ENCODE assay signal across 28 cellular contexts in genomic region chr1:200590001-200590400, GRCh38.
"Had no signal": no experiment of that assay in that cellular context is flagged by ENCODE, and none has a peak within 500 bp of the region (broad histone marks: within the 10 kb centered on the region; RNA-seq: fewer than 3 reads in every experiment).

No MANE protein-coding gene starts in this region.

- DNase-seq: activated CD4-positive, alpha-beta T cell treated with anti-CD3 and anti-CD28 coated beads, Interleukin-2, amount 10 ng/mL, durations not matched to agents 7 days and 5 days; activated CD4-positive, CD25-positive, alpha-beta regulatory T cell treated with anti-CD3 and anti-CD28 coated beads, Interleukin-2, amount 50 U/mL, for 72 hours; activated CD8-positive, alpha-beta memory T cell treated with anti-CD3 and anti-CD28 coated beads, Interleukin-2, amount 10 ng/mL, durations not matched to agents 7 days and 5 days; activated CD8-positive, alpha-beta T cell treated with anti-CD3 and anti-CD28 coated beads for 36 hours; activated gamma-delta T cell treated with Interleukin-2 at 50 U/mL for 16 hours; activated T-cell treated with anti-CD3 and anti-CD28 coated beads for 4 hours; adrenal gland; colonic mucosa; foreskin keratinocyte; immature natural killer cell; kidney glomerular epithelial cell; left lung; pancreas; right lobe of liver; stimulated activated CD4-positive, alpha-beta T cell treated with anti-CD3 and anti-CD28 coated beads, Interleukin-15, amount 100 ng/mL, for 24 hours; stomach; SW 1271; T-helper 2 cell had no signal

- H3K4me1 Mint-ChIP-seq: activated CD4-positive, alpha-beta T cell treated with anti-CD3 and anti-CD28 coated beads, Interleukin-2, amount 10 ng/mL, durations not matched to agents 7 days and 5 days; activated CD8-positive, alpha-beta memory T cell treated with anti-CD3 and anti-CD28 coated beads, Interleukin-2, amount 10 ng/mL, durations not matched to agents 7 days and 5 days; central memory CD8-positive, alpha-beta T cell; immature natural killer cell had no signal

- H3K27me3 ChIP-seq: adrenal gland, colonic mucosa, esophagus muscularis mucosa, foreskin keratinocyte, hepatocyte, left lung, pancreas, right lobe of liver, stomach, suprapubic skin, tibial nerve had no signal

- H3K27me3 Mint-ChIP-seq: activated CD4-positive, alpha-beta T cell treated with anti-CD3 and anti-CD28 coated beads, Interleukin-2, amount 10 ng/mL, durations not matched to agents 7 days and 5 days; activated CD8-positive, alpha-beta memory T cell treated with anti-CD3 and anti-CD28 coated beads, Interleukin-2, amount 10 ng/mL, durations not matched to agents 7 days and 5 days; activated CD8-positive, alpha-beta T cell treated with anti-CD3 and anti-CD28 coated beads for 36 hours; central memory CD8-positive, alpha-beta T cell; natural killer cell treated with Interleukin-12 subunit alpha and Interleukin-12 subunit beta and Interleukin-15 and Interleukin-18, amount 100 ng/mL, for 72 hours; stimulated activated memory B cell treated with anti-CD40 and anti-IgM and Interleukin-4, amounts not matched to agents 10 μg/mL and 1 μg/mL and 100 μg/mL, for 72 hours had no signal

- H3K79me2 ChIP-seq: hepatocyte had no signal

- H3K4me3 ChIP-seq: adrenal gland, breast epithelium, colonic mucosa, esophagus muscularis mucosa, hepatocyte, left lung, pancreas, right lobe of liver, skin epidermis, stomach, suprapubic skin, tibial nerve had no signal

- H3K36me3 Mint-ChIP-seq: immature natural killer cell; natural killer cell treated with Interleukin-12 subunit alpha and Interleukin-12 subunit beta and Interleukin-15 and Interleukin-18, amount 100 ng/mL, for 72 hours; stimulated activated memory B cell treated with anti-CD40 and anti-IgM and Interleukin-4, amounts not matched to agents 10 μg/mL and 1 μg/mL and 100 μg/mL, for 72 hours had no signal

- H3K27ac ChIP-seq: breast epithelium, colonic mucosa, esophagus muscularis mucosa, foreskin keratinocyte, hepatocyte, pancreas, right lobe of liver, skin epidermis, suprapubic skin had no signal

- H3K4me1 ChIP-seq: adrenal gland, breast epithelium, colonic mucosa, esophagus muscularis mucosa, foreskin keratinocyte, pancreas, right lobe of liver, stomach, suprapubic skin, tibial nerve had no signal

- H3K9me3 ChIP-seq: adrenal gland, breast epithelium, colonic mucosa, esophagus muscularis mucosa, left lung, pancreas, right lobe of liver, stomach, suprapubic skin, tibial nerve had no signal

- H3K4me3 Mint-ChIP-seq: activated CD4-positive, alpha-beta T cell treated with anti-CD3 and anti-CD28 coated beads, Interleukin-2, amount 10 ng/mL, durations not matched to agents 7 days and 5 days; activated CD8-positive, alpha-beta memory T cell treated with anti-CD3 and anti-CD28 coated beads, Interleukin-2, amount 10 ng/mL, durations not matched to agents 7 days and 5 days; activated CD8-positive, alpha-beta T cell treated with anti-CD3 and anti-CD28 coated beads for 36 hours; central memory CD8-positive, alpha-beta T cell; immature natural killer cell; natural killer cell treated with Interleukin-12 subunit alpha and Interleukin-12 subunit beta and Interleukin-15 and Interleukin-18, amount 100 ng/mL, for 72 hours; stimulated activated memory B cell treated with anti-CD40 and anti-IgM and Interleukin-4, amounts not matched to agents 10 μg/mL and 1 μg/mL and 100 μg/mL, for 72 hours had no signal

- ATAC-seq: activated CD8-positive, alpha-beta memory T cell treated with anti-CD3 and anti-CD28 coated beads, Interleukin-2, amount 10 ng/mL, durations not matched to agents 7 days and 5 days; activated CD8-positive, alpha-beta T cell treated with anti-CD3 and anti-CD28 coated beads for 36 hours; activated naive CD4-positive, alpha-beta T cell treated with anti-CD3 and anti-CD28 coated beads, Interleukin-2, amount 50 U/mL, for 72 hours; foreskin keratinocyte; left lung; natural killer cell treated with Interleukin-12 subunit alpha and Interleukin-12 subunit beta and Interleukin-15 and Interleukin-18, amount 100 ng/mL, for 72 hours; pancreas; stimulated activated memory B cell treated with anti-CD40 and anti-IgM and Interleukin-4, amounts not matched to agents 10 μg/mL and 1 μg/mL and 100 μg/mL, for 72 hours had no signal

- H3K36me3 ChIP-seq: adrenal gland, breast epithelium, colonic mucosa, esophagus muscularis mucosa, left lung, pancreas, right lobe of liver, stomach, suprapubic skin, tibial nerve had no signal

- H3K27ac Mint-ChIP-seq: activated CD4-positive, alpha-beta T cell treated with anti-CD3 and anti-CD28 coated beads, Interleukin-2, amount 10 ng/mL, durations not matched to agents 7 days and 5 days; activated CD8-positive, alpha-beta memory T cell treated with anti-CD3 and anti-CD28 coated beads, Interleukin-2, amount 10 ng/mL, durations not matched to agents 7 days and 5 days; activated CD8-positive, alpha-beta T cell treated with anti-CD3 and anti-CD28 coated beads for 36 hours; activated naive CD4-positive, alpha-beta T cell treated with anti-CD3 and anti-CD28 coated beads, Interleukin-2, amount 50 U/mL, for 72 hours; immature natural killer cell; natural killer cell treated with Interleukin-12 subunit alpha and Interleukin-12 subunit beta and Interleukin-15 and Interleukin-18, amount 100 ng/mL, for 72 hours; stimulated activated memory B cell treated with anti-CD40 and anti-IgM and Interleukin-4, amounts not matched to agents 10 μg/mL and 1 μg/mL and 100 μg/mL, for 72 hours had no signal

- H3K4me2 ChIP-seq: hepatocyte had no signal
